Comparison of ENCODE assay signal across 22 cellular contexts in the genomic region with DNA sequence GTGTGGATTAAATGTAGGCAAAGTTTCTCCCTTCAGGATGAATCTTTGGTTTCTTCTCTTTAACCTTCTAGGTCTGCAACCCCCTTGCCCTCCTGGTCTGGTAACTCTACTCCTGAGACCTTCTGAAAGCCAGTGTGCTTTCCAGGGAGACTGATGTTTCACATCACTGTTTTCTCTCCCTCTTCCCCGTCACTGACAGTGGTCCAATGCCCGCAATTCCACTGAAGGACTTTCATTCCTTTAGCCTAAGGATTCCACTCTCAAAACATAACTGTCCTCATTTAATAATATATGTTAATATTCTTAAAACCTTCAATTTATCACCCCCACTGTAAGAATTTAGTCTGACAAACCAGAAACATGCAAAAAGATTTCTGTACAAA.
DNase-seq lines count a peak whose midpoint lies in the region; ATAC-seq, FAIRE-seq and TF ChIP-seq lines count a peak whose summit lies in the region.
"Had no signal": no experiment of that assay in that cellular context is flagged by ENCODE, and none has a peak within 500 bp of the region (broad histone marks: within the 10 kb centered on the region; RNA-seq: fewer than 3 reads in every experiment).

No MANE protein-coding gene starts in this region.

- H2AFZ ChIP-seq in MM.1S (ENCODE audit: low read length): no peak overlapping the region
- peak overlapping the region; percentile 70 for H2AFZ ChIP-seq in astrocyte (ENCODE audit: low read depth, low read length)
- H2AFZ ChIP-seq in mesenchymal stem cell (ENCODE audit: low read depth, low read length): no peak overlapping the region

- H3K9me2 ChIP-seq in MM.1S (replicated peaks; ENCODE audit: insufficient read depth, low read length): no peaks in the 10 kb centered on the region

- H4K20me1 ChIP-seq in MM.1S (ENCODE audit: insufficient read depth, low read length) (no peaks in the 10 kb centered on the region), astrocyte (ENCODE audit: insufficient read depth, low read length) (no peaks in the 10 kb centered on the region)

- ATAC-seq in HG02571 (IDR thresholded peaks at IDR 0.05; ENCODE audit: unreplicated experiment): no peak
- ATAC-seq: psoas muscle had no signal

- no peak overlapping the region for H4K91ac ChIP-seq in mesenchymal stem cell (ENCODE audit: low read length)

- no peak overlapping the region for H4K8ac ChIP-seq in mesenchymal stem cell (ENCODE audit: low read length)

- no peak overlapping the region for H3K4ac ChIP-seq in mesenchymal stem cell (ENCODE audit: low read depth in 1 of 2, low read length in 2 of 2)

- H3K9me3 ChIP-seq in MM.1S (replicated peaks; ENCODE audit: insufficient read depth, low read length): no peaks in the 10 kb centered on the region
- H3K9me3 ChIP-seq in astrocyte (ENCODE audit: insufficient read depth, low read depth, low read length): no peaks in the 10 kb centered on the region
- H3K9me3 ChIP-seq in mesenchymal stem cell (ENCODE audit: control insufficient read depth, low read length): no peaks in the 10 kb centered on the region
- H3K9me3 ChIP-seq: psoas muscle, tibial nerve had no signal

- TF ChIP-seq CTCF in MM.1S (IDR thresholded peaks at IDR 0.05; ENCODE audit: low read length) (no peak), astrocyte (IDR thresholded peaks at IDR 0.05; ENCODE audit: insufficient read depth, low read depth, low read length) (no peak), type B pancreatic cell (conservative IDR thresholded peaks at IDR 0.05) (no peak)

- H3K4me2 ChIP-seq in MM.1S (ENCODE audit: low read depth, low read length) (no peak overlapping the region), astrocyte (ENCODE audit: low read length) (peak overlapping the region; percentile 86), mesenchymal stem cell (ENCODE audit: low read length, poor library complexity, severe bottlenecking) (no peak overlapping the region)

- H3K4me3 Mint-ChIP-seq in astrocyte (ENCODE audit: unreplicated experiment): peak overlapping the region; percentile 41
- no peak overlapping the region for H3K4me3 Mint-ChIP-seq in type B pancreatic cell
- H3K4me3 Mint-ChIP-seq: activated B cell treated with CpG ODN at 0.5 μM for 24 hours; activated CD4-positive, alpha-beta memory T cell treated with anti-CD3 and anti-CD28 coated beads for 36 hours; central memory CD8-positive, alpha-beta T cell; IgD-negative memory B cell; stimulated activated naive CD8-positive, alpha-beta T cell treated with anti-CD3 and anti-CD28 coated beads, Interleukin-15, Interleukin-2, amounts not matched to agents 100 ng/mL and 50 ng/mL, for 24 hours; T-helper 2 cell treated with Interferon-gamma antibody and Interleukin-4, amounts not matched to agents 5 μg/mL and 100 μg/mL, for 36 hours had no signal

- no peak overlapping the region for H2AK5ac ChIP-seq in mesenchymal stem cell (ENCODE audit: low read length, severe bottlenecking)

- no peaks in the 10 kb centered on the region for H3K27me3 Mint-ChIP-seq in astrocyte (ENCODE audit: low read depth, unreplicated experiment)
- peaks cover 17% of the 10 kb centered on the region for H3K27me3 Mint-ChIP-seq in type B pancreatic cell
- H3K27me3 Mint-ChIP-seq: activated CD4-positive, alpha-beta memory T cell treated with anti-CD3 and anti-CD28 coated beads for 36 hours; IgD-negative memory B cell had no signal

- H3K4me3 ChIP-seq in MM.1S (ENCODE audit: low read length) (no peak overlapping the region), astrocyte (ENCODE audit: insufficient read depth, low read depth, low read length) (peak overlapping the region; percentile 45), mesenchymal stem cell (ENCODE audit: insufficient read depth in 1 of 2, low read depth in 1 of 2, low read length in 2 of 2) (peak overlapping the region in 1 of 2 experiments; percentile 62)
- H3K4me3 ChIP-seq: psoas muscle, SK-N-MC, tibial nerve had no signal

- H3K79me2 ChIP-seq in MM.1S (ENCODE audit: low read length) (no peaks in the 10 kb centered on the region), astrocyte (ENCODE audit: insufficient read depth, low read length) (no peaks in the 10 kb centered on the region)

- H3K4me1 Mint-ChIP-seq in astrocyte (ENCODE audit: low read depth, unreplicated experiment) (peaks cover 28% of the 10 kb centered on the region), type B pancreatic cell (ENCODE audit: unreplicated experiment) (no peaks in the 10 kb centered on the region)
- H3K4me1 Mint-ChIP-seq: activated B cell treated with CpG ODN at 0.5 μM for 24 hours; central memory CD8-positive, alpha-beta T cell; IgD-negative memory B cell had no signal

- H3K36me3 ChIP-seq in MM.1S (replicated peaks; ENCODE audit: insufficient read depth, low read length): no peaks in the 10 kb centered on the region
- no peaks in the 10 kb centered on the region for H3K36me3 ChIP-seq in astrocyte (ENCODE audit: insufficient read depth, low read length)
- H3K36me3 ChIP-seq in mesenchymal stem cell (ENCODE audit: control insufficient read depth in 1 of 2, insufficient read depth in 2 of 2, low read depth in 1 of 2, low read length in 2 of 2): no peaks in the 10 kb centered on the region
- H3K36me3 ChIP-seq: tibial nerve had no signal

- no peaks in the 10 kb centered on the region for H3K27me3 ChIP-seq in MM.1S (replicated peaks; ENCODE audit: insufficient read depth, low read length)
- H3K27me3 ChIP-seq in astrocyte (ENCODE audit: insufficient read depth, low read length): no peaks in the 10 kb centered on the region
- H3K27me3 ChIP-seq in mesenchymal stem cell (ENCODE audit: control insufficient read depth in 1 of 2, insufficient read depth in 1 of 2, low read length in 2 of 2): no peaks in the 10 kb centered on the region
- H3K27me3 ChIP-seq: tibial nerve had no signal

- no peak for FAIRE-seq in astrocyte (lab: Jason Lieb, UNC)
- FAIRE-seq: D721Med, small intestine had no signal

- H3K9me3 Mint-ChIP-seq in astrocyte (ENCODE audit: unreplicated experiment): peaks cover 4% of the 10 kb centered on the region
- H3K9me3 Mint-ChIP-seq in type B pancreatic cell: no peaks in the 10 kb centered on the region
- H3K9me3 Mint-ChIP-seq: T-helper 2 cell treated with Interferon-gamma antibody and Interleukin-4, amounts not matched to agents 5 μg/mL and 100 μg/mL, for 36 hours had no signal

- H3K36me3 Mint-ChIP-seq in astrocyte (ENCODE audit: low read depth, unreplicated experiment): no peaks in the 10 kb centered on the region
- H3K36me3 Mint-ChIP-seq in type B pancreatic cell: no peaks in the 10 kb centered on the region
- H3K36me3 Mint-ChIP-seq: activated CD4-positive, alpha-beta memory T cell treated with anti-CD3 and anti-CD28 coated beads for 36 hours; IgD-negative memory B cell had no signal

- H3K9ac ChIP-seq in MM.1S (ENCODE audit: low read length): no peak overlapping the region
- H3K9ac ChIP-seq in astrocyte (ENCODE audit: low read length): peak overlapping the region; percentile 87
- peak overlapping the region; percentile 76 for H3K9ac ChIP-seq in mesenchymal stem cell (ENCODE audit: low read length)

- H2BK15ac ChIP-seq in mesenchymal stem cell (ENCODE audit: low read depth, poor library complexity, severe bottlenecking): no peak overlapping the region

- no peaks in the 10 kb centered on the region for H3K79me1 ChIP-seq in mesenchymal stem cell (replicated peaks; ENCODE audit: low read length, poor library complexity, severe bottlenecking)

- DNase-seq in MM.1S: no peak
- DNase-seq in astrocyte (ENCODE audit: low read depth): no peak
- no peak for DNase-seq in mesenchymal stem cell
- no peak for DNase-seq in type B pancreatic cell (ENCODE audit: extremely low spot score, unreplicated experiment)
- DNase-seq in LoVo (ENCODE audit: low spot score): no peak
- DNase-seq in NCI-H1436 (lab: John Stamatoyannopoulos, UW): no peak
- DNase-seq: activated B cell treated with CpG ODN at 0.5 μM for 24 hours; activated CD4-positive, alpha-beta memory T cell treated with anti-CD3 and anti-CD28 coated beads for 36 hours; left cardiac atrium; NCI-H1694 treated with DMSO at 0.1 percent for 48 hours; NCI-H748 treated with DMSO at 0.1 percent for 48 hours; psoas muscle; small intestine; stimulated activated CD4-positive, alpha-beta T cell treated with anti-CD3 and anti-CD28 coated beads, Interleukin-4, amount 100 ng/mL, for 1 hour had no signal

- H3K27ac Mint-ChIP-seq in astrocyte (ENCODE audit: unreplicated experiment) (peak overlapping the region; percentile 99), type B pancreatic cell (no peak overlapping the region)
- H3K27ac Mint-ChIP-seq: activated B cell treated with CpG ODN at 0.5 μM for 24 hours; activated CD4-positive, alpha-beta memory T cell treated with anti-CD3 and anti-CD28 coated beads for 36 hours; stimulated activated naive CD8-positive, alpha-beta T cell treated with anti-CD3 and anti-CD28 coated beads, Interleukin-15, Interleukin-2, amounts not matched to agents 100 ng/mL and 50 ng/mL, for 24 hours; T-helper 2 cell treated with Interferon-gamma antibody and Interleukin-4, amounts not matched to agents 5 μg/mL and 100 μg/mL, for 36 hours had no signal

- no peaks in the 10 kb centered on the region for H3F3A ChIP-seq in MM.1S (ENCODE audit: insufficient read depth, low read length)

- peak overlapping the region; percentile 1 for H2BK5ac ChIP-seq in mesenchymal stem cell (ENCODE audit: low read depth, low read length, poor library complexity, severe bottlenecking)

- no peak overlapping the region for H2BK120ac ChIP-seq in mesenchymal stem cell (ENCODE audit: low read depth, low read length)

- no peak overlapping the region for H2BK12ac ChIP-seq in mesenchymal stem cell (ENCODE audit: low read length in 2 of 2)

- H3K18ac ChIP-seq in mesenchymal stem cell (ENCODE audit: low read depth in 1 of 2, low read length in 2 of 2): no peak overlapping the region

- 32% methylated on average over 2 of the region's 2 CpGs for WGBS in mesenchymal stem cell

- H3K4me1 ChIP-seq in MM.1S (ENCODE audit: low read length) (peaks cover 4% of the 10 kb centered on the region; the same call in 1 of the 2 replicates), astrocyte (ENCODE audit: insufficient read depth, low read length) (peaks cover 26% of the 10 kb centered on the region), mesenchymal stem cell (ENCODE audit: control insufficient read depth, insufficient read depth, low read depth, low read length) (peaks cover 6% of the 10 kb centered on the region)
- H3K4me1 ChIP-seq: psoas muscle, tibial nerve had no signal

- no peak overlapping the region for H3K14ac ChIP-seq in mesenchymal stem cell (ENCODE audit: low read length in 2 of 2)

- no peak overlapping the region for H3K23ac ChIP-seq in mesenchymal stem cell (ENCODE audit: low read length in 2 of 2)

- peak overlapping the region; percentile 8; the same call in 1 of the 2 replicates for H3K27ac ChIP-seq in MM.1S (ENCODE audit: low read length)
- H3K27ac ChIP-seq in astrocyte (ENCODE audit: low read depth, low read length): peak overlapping the region; percentile 99
- peak overlapping the region; percentile 97 for H3K27ac ChIP-seq in mesenchymal stem cell (ENCODE audit: low read length, poor library complexity, severe bottlenecking)
- H3K27ac ChIP-seq: psoas muscle, SK-N-MC, tibial nerve had no signal

Comparison
In these comparisons a context has a peak if more than half of its experiments do, and no peak if none do; other contexts are left out.
1. H3K27ac ChIP-seq: peak in every context shown above with its lines; median percentile 99 in astrocyte; 97 in mesenchymal stem cell; 8 in MM.1S.